In genomic region chr3:183357564-183358079, GRCh38 we compare ENCODE assay signal across 22 cellular contexts.
"Had no signal": no experiment of that assay in that cellular context is flagged by ENCODE, and none has a peak within 500 bp of the region (broad histone marks: within the 10 kb centered on the region; RNA-seq: fewer than 3 reads in every experiment).

No MANE protein-coding gene starts in this region.

- H3K9me3 Mint-ChIP-seq: memory B cell; naive thymus-derived CD4-positive, alpha-beta T cell had no signal

- H3K27ac ChIP-seq: body of pancreas, left ventricle myocardium inferior, neutrophil, parathyroid adenoma, sigmoid colon, spleen, stomach, testis, upper lobe of left lung had no signal

- FAIRE-seq: colon had no signal

- H3K4me1 ChIP-seq: body of pancreas, left ventricle myocardium inferior, parathyroid adenoma, sigmoid colon, stomach, testis, upper lobe of left lung had no signal

- H3K36me3 Mint-ChIP-seq: memory B cell had no signal

- H3K27me3 Mint-ChIP-seq: T-helper 17 cell had no signal

- H2AFZ ChIP-seq: parathyroid adenoma had no signal

- H3K27ac Mint-ChIP-seq: memory B cell, T-helper 17 cell had no signal

- H3K27me3 ChIP-seq: body of pancreas, neutrophil, sigmoid colon, spleen, stomach, testis, upper lobe of left lung had no signal

- H3K9me3 ChIP-seq: body of pancreas, left ventricle myocardium inferior, mucosa of descending colon, neutrophil, sigmoid colon, spleen, stomach, testis, upper lobe of left lung had no signal

- H3K4me1 Mint-ChIP-seq: memory B cell had no signal

- H3K36me3 ChIP-seq: left ventricle myocardium inferior, neutrophil, sigmoid colon, spleen, stomach, upper lobe of left lung had no signal

- DNase-seq: activated CD4-positive, alpha-beta T cell treated with anti-CD3 and anti-CD28 coated beads, Interleukin-2, amount 50 U/mL, for 48 hours; activated CD4-positive, CD25-positive, alpha-beta regulatory T cell treated with anti-CD3 and anti-CD28 coated beads, Interleukin-2, amount 50 U/mL, for 72 hours; activated effector memory CD4-positive, alpha-beta T cell treated with Interleukin-2 at 50 U/mL for 16 hours; activated naive CD4-positive, alpha-beta T cell treated with anti-CD3 and anti-CD28 coated beads, Interleukin-2, amount 50 U/mL, for 16 hours; amygdala; body of pancreas; caudate nucleus; foreskin melanocyte; left ventricle myocardium inferior; mucosa of descending colon; naive thymus-derived CD4-positive, alpha-beta T cell; sigmoid colon; spleen; stimulated activated CD4-positive, alpha-beta T cell treated with anti-CD3 and anti-CD28 coated beads, Interleukin-1b, Interleukin-23, amount 100 ng/mL, for 48 hours; stomach; T-helper 17 cell; testis; upper lobe of left lung had no signal

- H3K4me3 Mint-ChIP-seq: memory B cell; naive thymus-derived CD4-positive, alpha-beta T cell; T-helper 17 cell had no signal

- H3K9ac ChIP-seq: parathyroid adenoma had no signal

- H3K4me3 ChIP-seq: body of pancreas, left ventricle myocardium inferior, mucosa of descending colon, sigmoid colon, spleen, stomach, testis, upper lobe of left lung had no signal
